8 cellular contexts compared by ENCODE assay signal in the genomic region with DNA sequence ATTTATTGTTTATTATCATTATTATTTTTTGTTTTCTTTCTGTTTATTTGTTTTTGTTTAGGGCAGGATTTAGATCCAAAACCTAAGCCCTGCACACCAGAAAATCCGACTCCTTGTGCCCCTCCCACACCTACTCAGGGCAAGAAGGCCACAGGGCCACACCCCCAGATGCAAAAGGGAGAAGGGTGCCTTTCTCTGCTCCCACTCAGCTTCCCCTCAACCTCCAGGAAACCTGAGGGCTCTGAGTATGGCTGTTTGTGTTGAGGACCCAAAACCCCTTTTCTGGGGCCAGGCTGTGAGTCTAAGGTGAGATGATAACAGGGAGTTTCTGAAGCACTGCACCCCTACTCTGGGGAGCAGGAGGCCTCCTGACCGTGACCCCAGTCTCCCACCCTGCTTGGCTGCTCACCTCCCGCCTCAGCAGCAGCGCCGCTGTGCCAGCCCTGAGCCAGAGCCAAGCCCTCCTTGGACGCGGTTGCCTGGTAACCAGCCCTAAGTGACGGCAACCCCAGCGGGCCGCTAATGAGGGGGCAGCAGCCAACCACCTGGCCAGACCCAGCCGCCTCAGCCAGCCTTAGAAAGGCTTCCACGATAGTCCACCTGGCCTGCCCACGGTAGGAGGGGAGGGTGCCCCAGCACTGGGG. TPM values are rescaled to one million over a fixed set of nuclear protein-coding genes. Genes with fewer than 3 reads are reported as not detected.
DNase-seq lines count a peak whose midpoint lies in the region; ATAC-seq and TF ChIP-seq lines count a peak whose summit lies in the region.
"Had no signal": no experiment of that assay in that cellular context is flagged by ENCODE, and none has a peak within 500 bp of the region (broad histone marks: within the 10 kb centered on the region; RNA-seq: fewer than 3 reads in every experiment).

No MANE protein-coding gene starts in this region.

- no peak for TF ChIP-seq POLR2A in spleen (IDR thresholded peaks at IDR 0.05)

- WGBS in right cardiac atrium, result 28% methylated on average over 13 of the region's 13 CpGs
- WGBS in spleen, 5 donors, result 13 to 37% (median 19%) methylated on average over 11 to 13 of the region's 13 CpGs

- ATAC-seq in right cardiac atrium, result peak; percentile 17 to 39
- no peak for ATAC-seq in GM21737 (IDR thresholded peaks at IDR 0.05; ENCODE audit: unreplicated experiment)
- no peak for ATAC-seq in GM18909 (IDR thresholded peaks at IDR 0.05; ENCODE audit: poor library complexity, unreplicated experiment)

- H3K27me3 ChIP-seq in right cardiac atrium (ENCODE audit: control insufficient read depth, insufficient read depth) (no peaks in the 10 kb centered on the region), spleen (replicated peaks in 1 of 7) (peaks cover 0 to 13% (median 0%) of the 10 kb centered on the region in 7 donors)

- H3K9me3 ChIP-seq in right cardiac atrium (ENCODE audit: control insufficient read depth, low read length) (no peaks in the 10 kb centered on the region), spleen (peaks cover 0 to 5% (median 0%) of the 10 kb centered on the region in 8 donors)

- H3K36me3 ChIP-seq in spleen, result no peaks in the 10 kb centered on the region

- no peak overlapping the region for H3K4me3 ChIP-seq in right cardiac atrium (ENCODE audit: low read length)
- no peak overlapping the region for H3K4me3 ChIP-seq in spleen

- DNase-seq in NCI-H1092 (lab: John Stamatoyannopoulos, UW) (peak; percentile 88), NCI-H524 (lab: John Stamatoyannopoulos, UW) (peak; percentile 88 to 89), right cardiac atrium (peak; percentile 49 to 85 (median 83)), spleen (peak; percentile 75)
- no peak for DNase-seq in effector CD4-positive, alpha-beta T cell
- DNase-seq: T-helper 9 cell had no signal

- no peak for TF ChIP-seq CTCF in spleen (IDR thresholded peaks at IDR 0.05 in 8 of 11, conservative IDR thresholded peaks at IDR 0.05 in 3 of 11)

- H3K4me1 ChIP-seq in right cardiac atrium (ENCODE audit: control insufficient read depth, insufficient read depth, low read length), result peaks cover 2% of the 10 kb centered on the region
- H3K4me1 ChIP-seq in spleen, result peaks cover under 1 to 33% (median 11%) of the 10 kb centered on the region in 6 donors

- intact Hi-C loops in right cardiac atrium (cut with DNase I) (loop anchor here in 1 of 4 donors (10.0 kb wide), 1 partner anchor 80 kb away; no protein-coding TSS in a partner anchor), spleen (cut with DNase I; ENCODE audit: low total_unique reads) (no loop called here)

- no peak overlapping the region for H3K27ac ChIP-seq in right cardiac atrium (ENCODE audit: low read length)
- no peak overlapping the region for H3K27ac ChIP-seq in spleen

RNA-seq across cellular contexts. Expression of a gene that starts 6.4 kb away (rescaled TPM):
- total RNA-seq in right cardiac atrium (10 to 100 TPM in 2 of 4 donors, 1 to 10 TPM in 2; 7.4 to 12.7 (median 9.1) TPM), spleen (10 to 100 TPM; 56.0 to 70.2 (median 67.6) TPM)
- polyA plus RNA-seq in right cardiac atrium (5.3 TPM), spleen (10 to 100 TPM in 1 of 3 donors, 1 to 10 TPM in 2; 6.9 to 19.3 (median 7.4) TPM)

Comparison
In these comparisons a context has a peak if more than half of its experiments do, and no peak if none do; other contexts are left out.
1. ATAC-seq: peak in right cardiac atrium (2 of 2); none in GM21737 (single experiment) and GM18909 (single experiment).
2. RNA of a gene that starts 6.4 kb away (total RNA-seq): 56.0 to 70.2 TPM in spleen; 7.4 to 12.7 TPM in right cardiac atrium; every median in the first group is over 4 times any median in the second.